1 cellular context compared by ENCODE assay signal in genomic region chr18:58024139-58024538, GRCh38.
A peak's percentile ranks its signal among the peaks of the same experiment; 100 is the strongest.
TF ChIP-seq lines count a peak whose summit lies in the region.

No MANE protein-coding gene starts in this region.

TF ChIP-seq in HepG2, 621 proteins besides CTCF, POLR2A, EP300 and RAD21 (continued from another document and continues in another):
- TF ChIP-seq AHDC1 (CRISPR knock-in tag; IDR thresholded peaks at IDR 0.05; ENCODE audit: borderline replicate concordance) (peak; percentile 35; the same call in 1 of the 2 replicates), ZNF749 (CRISPR knock-in tag; IDR thresholded peaks at IDR 0.05; ENCODE audit: borderline replicate concordance) (no peak), SRF (IDR thresholded peaks at IDR 0.05; ENCODE audit: low read depth, low read length) (no peak), SRY (CRISPR knock-in tag; IDR thresholded peaks at IDR 0.05) (no peak), ARID5B (CRISPR knock-in tag; IDR thresholded peaks at IDR 0.05) (peak; percentile 78), HOXD1 (CRISPR knock-in tag; IDR thresholded peaks at IDR 0.05) (no peak), ZNF775 (CRISPR knock-in tag; IDR thresholded peaks at IDR 0.05; ENCODE audit: borderline replicate concordance) (peak; percentile 98), FOXP1 (IDR thresholded peaks at IDR 0.05) (no peak), FOXP1 (CRISPR knock-in tag; IDR thresholded peaks at IDR 0.05) (peak; percentile 50; the same call in 1 of the 2 replicates), ELF3 (CRISPR knock-in tag; IDR thresholded peaks at IDR 0.05) (peak; percentile 48; the same call in 1 of the 2 replicates), FOXA1 (IDR thresholded peaks at IDR 0.05) (no peak), FOXA1 (CRISPR knock-in tag; IDR thresholded peaks at IDR 0.05) (peak; percentile 65), FOXO1 (CRISPR knock-in tag; IDR thresholded peaks at IDR 0.05) (peak; percentile 29; the same call in 1 of the 2 replicates), FOXA3 (CRISPR knock-in tag; IDR thresholded peaks at IDR 0.05) (peak; percentile 64), POGZ (CRISPR knock-in tag; IDR thresholded peaks at IDR 0.05) (peak; percentile 60), GATAD2A (CRISPR knock-in tag; IDR thresholded peaks at IDR 0.05) (peak; percentile 74), MTF2 (CRISPR knock-in tag; IDR thresholded peaks at IDR 0.05; ENCODE audit: borderline replicate concordance) (no peak), BRF2 (CRISPR knock-in tag; IDR thresholded peaks at IDR 0.05) (no peak), ZNF280B (CRISPR knock-in tag; IDR thresholded peaks at IDR 0.05; ENCODE audit: borderline replicate concordance) (no peak), IRF2 (CRISPR knock-in tag; IDR thresholded peaks at IDR 0.05) (no peak), CHD4 (IDR thresholded peaks at IDR 0.05; ENCODE audit: borderline replicate concordance, low read length) (peak; percentile 26; the same call in 1 of the 2 replicates), ARID2 (CRISPR knock-in tag; IDR thresholded peaks at IDR 0.05; ENCODE audit: borderline replicate concordance) (peak; percentile 23; the same call in 1 of the 2 replicates), ZNF644 (CRISPR knock-in tag; IDR thresholded peaks at IDR 0.05; ENCODE audit: low read depth) (peak; percentile 77), ZNF781 (CRISPR knock-in tag; IDR thresholded peaks at IDR 0.05; ENCODE audit: borderline replicate concordance, not compliant biosample characterization) (no peak), HNF4A (CRISPR knock-in tag; IDR thresholded peaks at IDR 0.05) (peak; percentile 84), MED1 (CRISPR knock-in tag; IDR thresholded peaks at IDR 0.05) (peak; percentile 66), NFE2L2 (IDR thresholded peaks at IDR 0.05; ENCODE audit: low read length) (no peak), NCOA1 (CRISPR knock-in tag; IDR thresholded peaks at IDR 0.05) (no peak), ZNF550 (CRISPR knock-in tag; IDR thresholded peaks at IDR 0.05; ENCODE audit: borderline replicate concordance) (no peak), ASH2L (IDR thresholded peaks at IDR 0.05; ENCODE audit: insufficient read length, low read depth, low read length) (peak; percentile 31), MTF1 (CRISPR knock-in tag; IDR thresholded peaks at IDR 0.05) (no peak), ZNF619 (CRISPR knock-in tag; IDR thresholded peaks at IDR 0.05) (no peak), EHMT2 (IDR thresholded peaks at IDR 0.05; ENCODE audit: borderline replicate concordance, low read depth, low read length) (peak; percentile 53; the same call in 1 of the 2 replicates), RARA (CRISPR knock-in tag; IDR thresholded peaks at IDR 0.05) (peak; percentile 15; the same call in 1 of the 2 replicates), CENPT (CRISPR knock-in tag; IDR thresholded peaks at IDR 0.05; ENCODE audit: low read depth) (no peak), RCOR2 (CRISPR knock-in tag; IDR thresholded peaks at IDR 0.05) (peak; percentile 68; the same call in 1 of the 2 replicates), ZNF136 (CRISPR knock-in tag; IDR thresholded peaks at IDR 0.05; ENCODE audit: low read depth) (no peak), ZNF512 (CRISPR knock-in tag; IDR thresholded peaks at IDR 0.05) (no peak)
- TF ChIP-seq, protein P1, sequence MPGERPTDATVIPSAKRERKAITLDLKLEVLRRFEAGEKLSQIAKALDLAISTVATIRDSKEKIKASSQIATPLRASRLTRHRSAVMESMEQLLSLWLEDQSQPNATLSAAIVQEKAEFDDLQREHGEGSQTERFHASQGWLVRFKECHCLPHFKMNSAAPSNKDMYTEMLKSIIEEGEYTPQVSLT (CRISPR knock-in tag; IDR thresholded peaks at IDR 0.05; ENCODE audit: borderline replicate concordance, low read depth): no peak
- TF ChIP-seq, protein P2, sequence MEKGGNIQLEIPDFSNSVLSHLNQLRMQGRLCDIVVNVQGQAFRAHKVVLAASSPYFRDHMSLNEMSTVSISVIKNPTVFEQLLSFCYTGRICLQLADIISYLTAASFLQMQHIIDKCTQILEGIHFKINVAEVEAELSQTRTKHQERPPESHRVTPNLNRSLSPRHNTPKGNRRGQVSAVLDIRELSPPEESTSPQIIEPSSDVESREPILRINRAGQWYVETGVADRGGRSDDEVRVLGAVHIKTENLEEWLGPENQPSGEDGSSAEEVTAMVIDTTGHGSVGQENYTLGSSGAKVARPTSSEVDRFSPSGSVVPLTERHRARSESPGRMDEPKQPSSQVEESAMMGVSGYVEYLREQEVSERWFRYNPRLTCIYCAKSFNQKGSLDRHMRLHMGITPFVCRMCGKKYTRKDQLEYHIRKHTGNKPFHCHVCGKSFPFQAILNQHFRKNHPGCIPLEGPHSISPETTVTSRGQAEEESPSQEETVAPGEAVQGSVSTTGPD (CRISPR knock-in tag; IDR thresholded peaks at IDR 0.05): no peak
- TF ChIP-seq, protein P3, sequence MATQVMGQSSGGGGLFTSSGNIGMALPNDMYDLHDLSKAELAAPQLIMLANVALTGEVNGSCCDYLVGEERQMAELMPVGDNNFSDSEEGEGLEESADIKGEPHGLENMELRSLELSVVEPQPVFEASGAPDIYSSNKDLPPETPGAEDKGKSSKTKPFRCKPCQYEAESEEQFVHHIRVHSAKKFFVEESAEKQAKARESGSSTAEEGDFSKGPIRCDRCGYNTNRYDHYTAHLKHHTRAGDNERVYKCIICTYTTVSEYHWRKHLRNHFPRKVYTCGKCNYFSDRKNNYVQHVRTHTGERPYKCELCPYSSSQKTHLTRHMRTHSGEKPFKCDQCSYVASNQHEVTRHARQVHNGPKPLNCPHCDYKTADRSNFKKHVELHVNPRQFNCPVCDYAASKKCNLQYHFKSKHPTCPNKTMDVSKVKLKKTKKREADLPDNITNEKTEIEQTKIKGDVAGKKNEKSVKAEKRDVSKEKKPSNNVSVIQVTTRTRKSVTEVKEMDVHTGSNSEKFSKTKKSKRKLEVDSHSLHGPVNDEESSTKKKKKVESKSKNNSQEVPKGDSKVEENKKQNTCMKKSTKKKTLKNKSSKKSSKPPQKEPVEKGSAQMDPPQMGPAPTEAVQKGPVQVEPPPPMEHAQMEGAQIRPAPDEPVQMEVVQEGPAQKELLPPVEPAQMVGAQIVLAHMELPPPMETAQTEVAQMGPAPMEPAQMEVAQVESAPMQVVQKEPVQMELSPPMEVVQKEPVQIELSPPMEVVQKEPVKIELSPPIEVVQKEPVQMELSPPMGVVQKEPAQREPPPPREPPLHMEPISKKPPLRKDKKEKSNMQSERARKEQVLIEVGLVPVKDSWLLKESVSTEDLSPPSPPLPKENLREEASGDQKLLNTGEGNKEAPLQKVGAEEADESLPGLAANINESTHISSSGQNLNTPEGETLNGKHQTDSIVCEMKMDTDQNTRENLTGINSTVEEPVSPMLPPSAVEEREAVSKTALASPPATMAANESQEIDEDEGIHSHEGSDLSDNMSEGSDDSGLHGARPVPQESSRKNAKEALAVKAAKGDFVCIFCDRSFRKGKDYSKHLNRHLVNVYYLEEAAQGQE (IDR thresholded peaks at IDR 0.05; ENCODE audit: borderline replicate concordance in 1 of 2, low read depth in 1 of 2, low read length in 2 of 2): no peak
- TF ChIP-seq, protein P4, sequence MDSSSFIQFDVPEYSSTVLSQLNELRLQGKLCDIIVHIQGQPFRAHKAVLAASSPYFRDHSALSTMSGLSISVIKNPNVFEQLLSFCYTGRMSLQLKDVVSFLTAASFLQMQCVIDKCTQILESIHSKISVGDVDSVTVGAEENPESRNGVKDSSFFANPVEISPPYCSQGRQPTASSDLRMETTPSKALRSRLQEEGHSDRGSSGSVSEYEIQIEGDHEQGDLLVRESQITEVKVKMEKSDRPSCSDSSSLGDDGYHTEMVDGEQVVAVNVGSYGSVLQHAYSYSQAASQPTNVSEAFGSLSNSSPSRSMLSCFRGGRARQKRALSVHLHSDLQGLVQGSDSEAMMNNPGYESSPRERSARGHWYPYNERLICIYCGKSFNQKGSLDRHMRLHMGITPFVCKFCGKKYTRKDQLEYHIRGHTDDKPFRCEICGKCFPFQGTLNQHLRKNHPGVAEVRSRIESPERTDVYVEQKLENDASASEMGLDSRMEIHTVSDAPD (CRISPR knock-in tag; IDR thresholded peaks at IDR 0.05): 0 out of 2 replicates have a peak, but pooled peaks have one; percentile 31
